23 cellular contexts compared by ENCODE assay signal in genomic region chr2:143246815-143247744, GRCh38.
DNase-seq lines count a peak whose midpoint lies in the region; ATAC-seq, FAIRE-seq and TF ChIP-seq lines count a peak whose summit lies in the region.
"Had no signal": no experiment of that assay in that cellular context is flagged by ENCODE, and none has a peak within 500 bp of the region (broad histone marks: within the 10 kb centered on the region; RNA-seq: fewer than 3 reads in every experiment).

No MANE protein-coding gene starts in this region.

- peak overlapping the region; percentile 4 for H3K4me3 Mint-ChIP-seq in activated CD4-positive, alpha-beta T cell treated with anti-CD3 and anti-CD28 coated beads for 36 hours
- H3K4me3 Mint-ChIP-seq in CD4-positive, CD25-positive, alpha-beta regulatory T cell = peak overlapping the region in 2 of 4 donors; percentile 53 to 66
- no peak overlapping the region for H3K4me3 Mint-ChIP-seq in activated CD8-positive, alpha-beta T cell treated with anti-CD3 and anti-CD28 coated beads, Interleukin-2, amount 10 ng/mL, durations not matched to agents 7 days and 5 days
- H3K4me3 Mint-ChIP-seq in MCF 10A (ENCODE audit: unreplicated experiment) = no peak overlapping the region
- H3K4me3 Mint-ChIP-seq: nephron; stimulated activated memory B cell treated with anti-CD40 and anti-IgM and Interleukin-4, amounts not matched to agents 10 μg/mL and 1 μg/mL and 100 μg/mL, for 72 hours had no signal

- peaks cover 12% of the 10 kb centered on the region for H3K36me3 Mint-ChIP-seq in activated CD4-positive, alpha-beta T cell treated with anti-CD3 and anti-CD28 coated beads for 36 hours (ENCODE audit: low read depth)
- H3K36me3 Mint-ChIP-seq in CD4-positive, CD25-positive, alpha-beta regulatory T cell = peaks cover 13% of the 10 kb centered on the region
- peaks cover 31% of the 10 kb centered on the region for H3K36me3 Mint-ChIP-seq in activated CD8-positive, alpha-beta T cell treated with anti-CD3 and anti-CD28 coated beads, Interleukin-2, amount 10 ng/mL, durations not matched to agents 7 days and 5 days (ENCODE audit: low read depth)
- no peaks in the 10 kb centered on the region for H3K36me3 Mint-ChIP-seq in MCF 10A (ENCODE audit: insufficient read depth, unreplicated experiment)

- H3K9me3 ChIP-seq in CD4-positive, CD25-positive, alpha-beta regulatory T cell (ENCODE audit: control insufficient read depth in 2 of 2, low read length in 2 of 2) = no peaks in the 10 kb centered on the region
- H3K9me3 ChIP-seq: BE2C, tibial nerve had no signal

- H3K36me3 ChIP-seq in CD4-positive, CD25-positive, alpha-beta regulatory T cell (ENCODE audit: control insufficient read depth, insufficient read depth, low read length) = peaks cover 18% of the 10 kb centered on the region
- H3K36me3 ChIP-seq: BE2C, tibial nerve had no signal

- TF ChIP-seq POLR2A in GM12892 (IDR thresholded peaks at IDR 0.05; ENCODE audit: low read depth, low read length) = no peak

- DNase-seq in activated CD4-positive, alpha-beta T cell treated with anti-CD3 and anti-CD28 coated beads for 36 hours = peak; percentile 33
- DNase-seq in activated CD4-positive, alpha-beta T cell treated with anti-CD3 and anti-CD28 coated beads, Interleukin-2, amount 50 U/mL, for 4 hours = no peak
- DNase-seq in CD4-positive, CD25-positive, alpha-beta regulatory T cell = no peak
- DNase-seq in activated CD8-positive, alpha-beta T cell treated with anti-CD3 and anti-CD28 coated beads, Interleukin-2, amount 10 ng/mL, durations not matched to agents 7 days and 5 days = peak; percentile 54
- peak; percentile 16 for DNase-seq in effector CD4-positive, alpha-beta T cell
- no peak for DNase-seq in GM12892 (ENCODE audit: insufficient read length)
- no peak for DNase-seq in SHP77 treated with DMSO at 0.1 percent for 48 hours (lab: John Stamatoyannopoulos, UW)
- DNase-seq in MCF 10A (ENCODE audit: unreplicated experiment) = no peak
- DNase-seq: 8988T; activated CD4-positive, CD25-positive, alpha-beta regulatory T cell treated with anti-CD3 and anti-CD28 coated beads, Interleukin-2, amount 50 U/mL, for 72 hours; BE2C; mammary epithelial cell; NCI-H1048; NCI-H526; T1000 had no signal

- FAIRE-seq in GM12892 (lab: Jason Lieb, UNC) = no peak
- FAIRE-seq: G401.6, islet of Langerhans had no signal

- peak overlapping the region; percentile 39 for H3K4me3 ChIP-seq in CD4-positive, CD25-positive, alpha-beta regulatory T cell (ENCODE audit: low read depth, low read length)
- H3K4me3 ChIP-seq: smooth muscle cell, tibial nerve had no signal

- H3K27me3 Mint-ChIP-seq in activated CD4-positive, alpha-beta T cell treated with anti-CD3 and anti-CD28 coated beads for 36 hours = no peaks in the 10 kb centered on the region
- H3K27me3 Mint-ChIP-seq in CD4-positive, CD25-positive, alpha-beta regulatory T cell = no peaks in the 10 kb centered on the region
- H3K27me3 Mint-ChIP-seq in activated CD8-positive, alpha-beta T cell treated with anti-CD3 and anti-CD28 coated beads, Interleukin-2, amount 10 ng/mL, durations not matched to agents 7 days and 5 days (ENCODE audit: low read depth) = no peaks in the 10 kb centered on the region
- no peaks in the 10 kb centered on the region for H3K27me3 Mint-ChIP-seq in MCF 10A (ENCODE audit: insufficient read depth, unreplicated experiment)
- H3K27me3 Mint-ChIP-seq: progenitor cell of endocrine pancreas; stimulated activated memory B cell treated with anti-CD40 and anti-IgM and Interleukin-4, amounts not matched to agents 10 μg/mL and 1 μg/mL and 100 μg/mL, for 72 hours had no signal

- peaks cover 27% of the 10 kb centered on the region for H3K4me1 ChIP-seq in CD4-positive, CD25-positive, alpha-beta regulatory T cell (ENCODE audit: control insufficient read depth, insufficient read depth, low read length, poor library complexity, severe bottlenecking)
- H3K4me1 ChIP-seq: BE2C, tibial nerve had no signal

- intact Hi-C loops in activated CD4-positive, alpha-beta T cell treated with anti-CD3 and anti-CD28 coated beads for 36 hours (cut with DNase I, micrococcal nuclease) = no loop called here
- intact Hi-C loops in MCF 10A (cut with micrococcal nuclease) = no loop called here

- ATAC-seq in activated CD4-positive, alpha-beta T cell treated with anti-CD3 and anti-CD28 coated beads for 36 hours = no peak
- ATAC-seq in CD4-positive, CD25-positive, alpha-beta regulatory T cell (ENCODE audit: low read depth in 2 of 2) = peak; percentile 40 to 47
- peak; percentile 69 for ATAC-seq in activated CD8-positive, alpha-beta T cell treated with anti-CD3 and anti-CD28 coated beads, Interleukin-2, amount 10 ng/mL, durations not matched to agents 7 days and 5 days
- ATAC-seq: stimulated activated memory B cell treated with anti-CD40 and anti-IgM and Interleukin-4, amounts not matched to agents 10 μg/mL and 1 μg/mL and 100 μg/mL, for 72 hours had no signal

- POLR2A ChIA-PET in activated CD4-positive, alpha-beta T cell treated with anti-CD3 and anti-CD28 coated beads for 36 hours (lab: Charles Lee) = no interaction called here
- POLR2A ChIA-PET in activated CD8-positive, alpha-beta T cell treated with anti-CD3 and anti-CD28 coated beads, Interleukin-2, amount 10 ng/mL, durations not matched to agents 7 days and 5 days (lab: Charles Lee) = interaction anchor here (1.3 to 2.2 kb wide), 2 partner anchors 10 to 11 kb away, joined by 3 to 12 read pairs; no protein-coding TSS in a partner anchor
- POLR2A ChIA-PET in MCF 10A (lab: Yijun Ruan, JAX) = interaction anchor here (0.7 kb wide), 1 partner anchor 33 kb away, joined by 3 read pairs; no protein-coding TSS in a partner anchor

- H3K27me3 ChIP-seq in CD4-positive, CD25-positive, alpha-beta regulatory T cell (ENCODE audit: control insufficient read depth, insufficient read depth, low read length) = no peaks in the 10 kb centered on the region
- H3K27me3 ChIP-seq: BE2C, tibial nerve had no signal

- BruUV-seq in MCF 10A (replicated peaks; lab: Mats Ljungman, UMichigan) = no TSS peak

- H3K27ac Mint-ChIP-seq in activated CD4-positive, alpha-beta T cell treated with anti-CD3 and anti-CD28 coated beads for 36 hours = peak overlapping the region; percentile 15
- peak overlapping the region in 2 of 3 donors; percentile 41 to 74 for H3K27ac Mint-ChIP-seq in CD4-positive, CD25-positive, alpha-beta regulatory T cell
- no peak overlapping the region for H3K27ac Mint-ChIP-seq in activated CD8-positive, alpha-beta T cell treated with anti-CD3 and anti-CD28 coated beads, Interleukin-2, amount 10 ng/mL, durations not matched to agents 7 days and 5 days
- H3K27ac Mint-ChIP-seq in MCF 10A (ENCODE audit: low read depth, unreplicated experiment) = no peak overlapping the region
- H3K27ac Mint-ChIP-seq: activated T-helper 2 cell treated with anti-CD3 and anti-CD28 coated beads, Interferon-gamma antibody, Interleukin-2, Interleukin-4, amounts not matched to agents 10 μg/mL and 5 μg/mL and 100 μg/mL, durations not matched to agents 14 hours and 24 hours and 36 hours; nephron; progenitor cell of endocrine pancreas; stimulated activated memory B cell treated with anti-CD40 and anti-IgM and Interleukin-4, amounts not matched to agents 10 μg/mL and 1 μg/mL and 100 μg/mL, for 72 hours had no signal

- CTCF ChIA-PET in activated CD4-positive, alpha-beta T cell treated with anti-CD3 and anti-CD28 coated beads for 36 hours (lab: Charles Lee) = interaction anchor here (0.6 to 3.0 kb wide), 11 partner anchors 8 to 136 kb away, joined by 3 to 17 read pairs (median 3); no protein-coding TSS in a partner anchor
- CTCF ChIA-PET in activated CD8-positive, alpha-beta T cell treated with anti-CD3 and anti-CD28 coated beads, Interleukin-2, amount 10 ng/mL, durations not matched to agents 7 days and 5 days (lab: Charles Lee) = interaction anchor here (0.7 to 3.2 kb wide), 5 partner anchors 12 to 86 kb away, joined by 3 to 33 read pairs (median 3); no protein-coding TSS in a partner anchor
- CTCF ChIA-PET in MCF 10A (lab: Yijun Ruan, JAX) = interaction anchor here (0.6 to 2.7 kb wide), 3 partner anchors 12 to 30 kb away, joined by 3 to 19 read pairs (median 5); no protein-coding TSS in a partner anchor

- peaks cover 24% of the 10 kb centered on the region for H3K4me1 Mint-ChIP-seq in activated CD4-positive, alpha-beta T cell treated with anti-CD3 and anti-CD28 coated beads for 36 hours
- H3K4me1 Mint-ChIP-seq in CD4-positive, CD25-positive, alpha-beta regulatory T cell = peaks cover 21 to 35% (median 29%) of the 10 kb centered on the region in 4 donors
- peaks cover 28% of the 10 kb centered on the region for H3K4me1 Mint-ChIP-seq in activated CD8-positive, alpha-beta T cell treated with anti-CD3 and anti-CD28 coated beads, Interleukin-2, amount 10 ng/mL, durations not matched to agents 7 days and 5 days (ENCODE audit: low read depth)
- H3K4me1 Mint-ChIP-seq in MCF 10A (ENCODE audit: insufficient read depth, unreplicated experiment) = no peaks in the 10 kb centered on the region
- H3K4me1 Mint-ChIP-seq: nephron had no signal

- no peak overlapping the region for H3K27ac ChIP-seq in CD4-positive, CD25-positive, alpha-beta regulatory T cell (ENCODE audit: insufficient read depth, low read length, poor library complexity, severe bottlenecking)
- H3K27ac ChIP-seq: tibial nerve had no signal

- TF ChIP-seq CTCF in MCF 10A (IDR thresholded peaks at IDR 0.05; ENCODE audit: unreplicated experiment) = no peak

- H3K9me3 Mint-ChIP-seq in activated CD4-positive, alpha-beta T cell treated with anti-CD3 and anti-CD28 coated beads for 36 hours (ENCODE audit: low read depth) = no peaks in the 10 kb centered on the region
- H3K9me3 Mint-ChIP-seq in CD4-positive, CD25-positive, alpha-beta regulatory T cell = peaks cover 0 to 4% (median 0%) of the 10 kb centered on the region in 7 donors
- H3K9me3 Mint-ChIP-seq in activated CD8-positive, alpha-beta T cell treated with anti-CD3 and anti-CD28 coated beads, Interleukin-2, amount 10 ng/mL, durations not matched to agents 7 days and 5 days (ENCODE audit: insufficient read depth) = no peaks in the 10 kb centered on the region
- H3K9me3 Mint-ChIP-seq in MCF 10A (ENCODE audit: unreplicated experiment) = no peaks in the 10 kb centered on the region
- H3K9me3 Mint-ChIP-seq: activated T-helper 2 cell treated with anti-CD3 and anti-CD28 coated beads, Interferon-gamma antibody, Interleukin-2, Interleukin-4, amounts not matched to agents 10 μg/mL and 5 μg/mL and 100 μg/mL, durations not matched to agents 14 hours and 24 hours and 36 hours; nephron; stimulated activated memory B cell treated with anti-CD40 and anti-IgM and Interleukin-4, amounts not matched to agents 10 μg/mL and 1 μg/mL and 100 μg/mL, for 72 hours had no signal

Comparison
In these comparisons a context has a peak if more than half of its experiments do, and no peak if none do; other contexts are left out.
1. DNase-seq: peak in activated CD4-positive, alpha-beta T cell treated with anti-CD3 and anti-CD28 coated beads for 36 hours (single experiment), activated CD8-positive, alpha-beta T cell treated with anti-CD3 and anti-CD28 coated beads, Interleukin-2, amount 10 ng/mL, durations not matched to agents 7 days and 5 days (single experiment) and effector CD4-positive, alpha-beta T cell (single experiment); none in activated CD4-positive, alpha-beta T cell treated with anti-CD3 and anti-CD28 coated beads, Interleukin-2, amount 50 U/mL, for 4 hours (0 of 2), CD4-positive, CD25-positive, alpha-beta regulatory T cell (0 of 3), GM12892 (single experiment), SHP77 treated with DMSO at 0.1 percent for 48 hours (single experiment) and MCF 10A (single experiment).
2. H3K27ac Mint-ChIP-seq: peak in activated CD4-positive, alpha-beta T cell treated with anti-CD3 and anti-CD28 coated beads for 36 hours (single experiment) and CD4-positive, CD25-positive, alpha-beta regulatory T cell (2 of 3); none in activated CD8-positive, alpha-beta T cell treated with anti-CD3 and anti-CD28 coated beads, Interleukin-2, amount 10 ng/mL, durations not matched to agents 7 days and 5 days (single experiment) and MCF 10A (single experiment).